Comparison of ENCODE assay signal across 9 cellular contexts in the genomic region with DNA sequence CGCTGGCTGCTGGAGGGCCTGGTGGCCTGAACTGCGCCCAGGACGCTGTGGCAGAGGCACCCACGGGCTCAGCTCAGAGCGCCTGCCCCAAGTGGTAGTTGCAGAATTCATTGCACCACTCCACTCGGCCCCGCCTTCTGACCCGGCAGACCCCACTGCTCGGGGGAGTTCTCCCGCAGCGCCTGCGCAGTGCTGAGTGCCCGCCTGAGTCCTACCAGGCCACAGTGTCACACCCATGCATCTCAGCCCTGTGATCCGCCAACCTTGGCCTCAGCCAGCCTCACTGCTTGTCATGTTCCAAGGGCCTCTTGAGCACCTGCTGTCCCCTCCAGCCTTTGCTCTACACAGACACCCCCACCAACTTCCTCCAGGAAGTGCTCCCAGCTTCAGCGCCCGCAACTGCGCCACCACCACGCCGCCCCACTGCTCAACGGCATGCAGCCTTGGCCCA. TPM values are rescaled to one million over a fixed set of nuclear protein-coding genes. Genes with fewer than 3 reads are reported as not detected.
A peak's percentile ranks its signal among the peaks of the same experiment; 100 is the strongest.
DNase-seq lines count a peak whose midpoint lies in the region; ATAC-seq and TF ChIP-seq lines count a peak whose summit lies in the region.
"Had no signal": no experiment of that assay in that cellular context is flagged by ENCODE, and none has a peak within 500 bp of the region (broad histone marks: within the 10 kb centered on the region; RNA-seq: fewer than 3 reads in every experiment).

No MANE protein-coding gene starts in this region.

- CTCF ChIA-PET in RWPE1 (lab: Yijun Ruan, JAX): no interaction called here

- in situ Hi-C loops in G401 (cut with HindIII; ENCODE audit: low sequenced_read_pairs): no loop called here

- H3K27me3 Mint-ChIP-seq in activated T-helper 17 cell treated with anti-CD3 and anti-CD28 coated beads, Interleukin-2, amount 50 U/mL, for 72 hours: no peaks in the 10 kb centered on the region
- no peaks in the 10 kb centered on the region for H3K27me3 Mint-ChIP-seq in osteocyte (ENCODE audit: unreplicated experiment)

- no peak overlapping the region for H3K27ac ChIP-seq in RWPE1
- H3K27ac ChIP-seq in heart left ventricle: no peak overlapping the region

- TF ChIP-seq CTCF in osteocyte (IDR thresholded peaks at IDR 0.05): no peak
- TF ChIP-seq CTCF in RWPE1 (conservative IDR thresholded peaks at IDR 0.05; ENCODE audit: low read depth): no peak
- TF ChIP-seq CTCF in heart left ventricle (IDR thresholded peaks at IDR 0.05): no peak

- H3K4me1 Mint-ChIP-seq in activated T-helper 17 cell treated with anti-CD3 and anti-CD28 coated beads, Interleukin-2, amount 50 U/mL, for 72 hours: no peaks in the 10 kb centered on the region
- H3K4me1 Mint-ChIP-seq in osteocyte (ENCODE audit: unreplicated experiment): no peaks in the 10 kb centered on the region

- DNase-seq in G401 (ENCODE audit: low spot score) (peak; percentile 79), NCI-H69 (lab: John Stamatoyannopoulos, UW) (peak; percentile 55), osteocyte (ENCODE audit: extremely low spot score, unreplicated experiment) (no peak), RWPE1 (ENCODE audit: low spot score) (no peak), NCI-H1092 treated with DMSO at 0.1 percent for 48 hours (lab: John Stamatoyannopoulos, UW) (no peak), heart left ventricle (no peak)
- DNase-seq in stimulated activated CD4-positive, alpha-beta T cell treated with anti-CD3 and anti-CD28 coated beads, Interleukin-15, amount 100 ng/mL, for 48 hours (ENCODE audit: low read depth in 2 of 2): peak; percentile 38 to 45

- H3K4me3 ChIP-seq in heart left ventricle: peak overlapping the region in 1 of 12 donors; percentile 25
- H3K4me3 ChIP-seq: upper lobe of left lung had no signal

- ATAC-seq in activated T-helper 17 cell treated with anti-CD3 and anti-CD28 coated beads, Interleukin-2, amount 50 U/mL, for 72 hours (replicated peaks): peak; percentile 33
- ATAC-seq in heart left ventricle: no peak

- H3K27ac Mint-ChIP-seq in activated T-helper 17 cell treated with anti-CD3 and anti-CD28 coated beads, Interleukin-2, amount 50 U/mL, for 72 hours: no peak overlapping the region
- H3K27ac Mint-ChIP-seq in osteocyte (ENCODE audit: unreplicated experiment): no peak overlapping the region

- no peaks in the 10 kb centered on the region for H3K9me3 Mint-ChIP-seq in activated T-helper 17 cell treated with anti-CD3 and anti-CD28 coated beads, Interleukin-2, amount 50 U/mL, for 72 hours
- no peaks in the 10 kb centered on the region for H3K9me3 Mint-ChIP-seq in osteocyte (ENCODE audit: unreplicated experiment)

- WGBS in heart left ventricle, 4 donors: 70 to 78% (median 73%) methylated on average over 20 of the region's 20 CpGs

- POLR2A ChIA-PET in RWPE1 (lab: Yijun Ruan, JAX; ENCODE audit: low non-redundant PET): no interaction called here

- intact Hi-C loops in heart left ventricle (cut with DNase I): no loop called here

- no peaks in the 10 kb centered on the region for H3K9me3 ChIP-seq in heart left ventricle
- H3K9me3 ChIP-seq: upper lobe of left lung had no signal

- peaks cover 0 to 8% (median 0%) of the 10 kb centered on the region in 9 donors for H3K27me3 ChIP-seq in heart left ventricle
- H3K27me3 ChIP-seq: upper lobe of left lung had no signal

- H3K4me1 ChIP-seq in heart left ventricle: peaks cover 0 to 29% (median 16%) of the 10 kb centered on the region in 12 donors

- peaks cover 19% of the 10 kb centered on the region for H3K36me3 Mint-ChIP-seq in activated T-helper 17 cell treated with anti-CD3 and anti-CD28 coated beads, Interleukin-2, amount 50 U/mL, for 72 hours (ENCODE audit: low read depth)
- H3K36me3 Mint-ChIP-seq in osteocyte (ENCODE audit: unreplicated experiment): peaks cover 5% of the 10 kb centered on the region

- peak overlapping the region; percentile 37 for H3K4me3 Mint-ChIP-seq in activated T-helper 17 cell treated with anti-CD3 and anti-CD28 coated beads, Interleukin-2, amount 50 U/mL, for 72 hours
- H3K4me3 Mint-ChIP-seq in osteocyte (ENCODE audit: unreplicated experiment): no peak overlapping the region

- H3K36me3 ChIP-seq in heart left ventricle: peaks cover 0 to 7% (median 0%) of the 10 kb centered on the region in 9 donors

- TF ChIP-seq POLR2A in heart left ventricle (IDR thresholded peaks at IDR 0.05): no peak

RNA-seq across cellular contexts. Expression of a gene that starts 12.2 kb away (rescaled TPM):
- 0.95 and 5.0 TPM in 2 replicates for total RNA-seq in G401 (2014; rRNA removed; shearing (Covaris generic))
- total RNA-seq in activated T-helper 17 cell treated with anti-CD3 and anti-CD28 coated beads, Interleukin-2, amount 50 U/mL, for 72 hours: 1 to 10 TPM in 1 of 2 donors, under 1 TPM in 1; 0.30 to 8.3 TPM
- total RNA-seq in osteocyte: 0.19 and 0.21 TPM in 2 replicates
- under 1 TPM in 3 of 9 donors, not detected in 6; 0.22 to 0.48 (median 0.37) TPM for total RNA-seq in heart left ventricle
- under 1 TPM in 1 of 2 donors, not detected in 1; 0.08 TPM for polyA plus RNA-seq in heart left ventricle

Comparison
In these comparisons a context has a peak if more than half of its experiments do, and no peak if none do; other contexts are left out.
1. DNase-seq: peak in G401 (single experiment), NCI-H69 (single experiment) and stimulated activated CD4-positive, alpha-beta T cell treated with anti-CD3 and anti-CD28 coated beads, Interleukin-15, amount 100 ng/mL, for 48 hours (2 of 2); none in osteocyte (single experiment), RWPE1 (single experiment), NCI-H1092 treated with DMSO at 0.1 percent for 48 hours (single experiment) and heart left ventricle (0 of 5).